In the genomic region with DNA sequence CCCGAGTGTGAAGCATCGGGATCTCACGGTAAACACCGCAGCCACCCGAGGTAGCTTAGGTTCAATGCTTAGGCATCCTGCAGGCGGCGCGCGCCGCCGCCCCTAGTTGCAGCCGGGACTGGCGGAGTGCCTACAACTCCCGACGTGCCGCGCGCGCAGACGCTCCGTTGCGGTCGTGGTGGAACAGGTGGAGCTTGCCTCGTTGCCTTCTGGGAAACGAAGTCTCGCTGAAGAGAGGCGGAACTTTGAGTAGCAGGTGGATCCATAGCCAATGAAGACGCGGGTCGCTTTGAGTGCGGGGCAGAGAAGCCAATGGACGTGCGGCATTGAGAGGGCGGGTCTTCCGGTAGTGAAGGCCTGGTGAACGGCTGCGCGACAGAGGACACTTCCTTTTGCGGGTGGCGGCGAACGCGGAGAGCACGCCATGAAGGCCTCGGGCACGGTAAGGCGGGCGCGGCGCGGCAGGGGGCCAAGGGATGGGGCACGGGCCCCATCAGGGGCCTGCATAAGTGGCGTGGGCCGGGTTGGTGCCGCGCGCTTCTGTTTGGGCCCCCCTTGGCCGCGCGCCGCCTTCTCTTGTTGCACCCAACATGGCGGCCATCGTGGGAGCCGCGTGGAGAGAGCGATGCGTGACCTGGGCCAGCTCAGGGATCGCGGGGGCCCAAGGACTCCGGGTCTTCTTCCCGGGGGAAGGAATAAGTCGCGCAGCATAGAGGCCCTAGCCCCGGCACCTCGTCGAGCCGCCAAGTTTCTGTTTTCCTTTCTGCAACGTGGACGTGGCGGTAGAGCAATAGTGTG, we compare ENCODE assay signal across 8 cellular contexts. TPM values are rescaled to one million over a fixed set of nuclear protein-coding genes. Genes with fewer than 3 reads are reported as not detected.
A peak's percentile ranks its signal among the peaks of the same experiment; 100 is the strongest.
DNase-seq lines count a peak whose midpoint lies in the region; ATAC-seq lines count a peak whose summit lies in the region.

RPL18A (plus strand) TSS at position 378 of the 798 bp plus-strand sequence; CDS start at position 425, 47 bp downstream.

- ATAC-seq in GM19324 (IDR thresholded peaks at IDR 0.05; ENCODE audit: low FRiP score, unreplicated experiment) = peak; percentile 94
- ATAC-seq in HG03520 (IDR thresholded peaks at IDR 0.05; ENCODE audit: unreplicated experiment) = peak; percentile 86
- peak; percentile 95 for ATAC-seq in left lobe of liver

- DNase-seq in C1 segment of cervical spinal cord (lab: John Stamatoyannopoulos, UW) = peak; percentile 90 to 100 (median 98)
- DNase-seq in NCI-H69 (lab: John Stamatoyannopoulos, UW) = peak; percentile 100
- peak; percentile 98 for DNase-seq in activated CD4-positive, alpha-beta T cell treated with anti-CD3 and anti-CD28 coated beads, Interleukin-2, amount 50 U/mL, for 1 hour
- peak; percentile 100 for DNase-seq in dedifferentiated amniotic fluid mesenchymal stem cell (ENCODE audit: extremely low spot score)
- DNase-seq in left lobe of liver (ENCODE audit: low spot score) = peak; percentile 99
- DNase-seq in stimulated activated CD4-positive, alpha-beta T cell treated with anti-CD3 and anti-CD28 coated beads, Interleukin-2, amount 100 ng/mL, for 48 hours = peak; percentile 96

RNA-seq across cellular contexts. Expression of gene RPL18A, which starts in this region (rescaled TPM):
- total RNA-seq in left lobe of liver = 493 TPM

Comparison
In these comparisons a context has a peak if more than half of its experiments do, and no peak if none do; other contexts are left out.
1. Peak in every context shown above with its lines: DNase-seq and ATAC-seq.